8 cellular contexts compared by ENCODE assay signal in genomic region chr2:54524236-54524991, GRCh38.
A peak's percentile ranks its signal among the peaks of the same experiment; 100 is the strongest.
DNase-seq lines count a peak whose midpoint lies in the region; ATAC-seq and TF ChIP-seq lines count a peak whose summit lies in the region.

No MANE protein-coding gene starts in this region.

- H3K27me3 ChIP-seq in PC-3 (ENCODE audit: low read length) = no peaks in the 10 kb centered on the region

- ATAC-seq in HG02884 (IDR thresholded peaks at IDR 0.05; ENCODE audit: unreplicated experiment) = peak; percentile 66
- ATAC-seq in PC-3 = peak; percentile 25; the same call in 1 of the 2 replicates
- no peak for ATAC-seq in GM19328 (IDR thresholded peaks at IDR 0.05; ENCODE audit: unreplicated experiment)

- peak overlapping the region; percentile 31 for H3K27ac ChIP-seq in PC-3 (ENCODE audit: low read length)

- no peak overlapping the region for H2AFZ ChIP-seq in PC-3 (ENCODE audit: low read length)

- H4K20me1 ChIP-seq in PC-3 (ENCODE audit: low read length) = no peaks in the 10 kb centered on the region

- no peaks in the 10 kb centered on the region for H3F3A ChIP-seq in PC-3 (ENCODE audit: low read length, unreplicated experiment)

- no peak overlapping the region for H3K9ac ChIP-seq in PC-3 (ENCODE audit: low read length)

- H3K4me1 ChIP-seq in PC-3 (ENCODE audit: insufficient read depth, low read length) = peaks cover 35% of the 10 kb centered on the region

- peaks cover 19% of the 10 kb centered on the region for H3K79me2 ChIP-seq in PC-3 (ENCODE audit: low read length)

- H3K4me2 ChIP-seq in PC-3 (ENCODE audit: low read length) = no peak overlapping the region

- no peaks in the 10 kb centered on the region for H3K9me3 ChIP-seq in PC-3 (ENCODE audit: low read length)

- POLR2A ChIA-PET in PC-3 (lab: Charles Lee; ENCODE audit: unreplicated experiment) = interaction anchor here (0.6 kb wide), 1 partner anchor 36 kb away, joined by 5 read pairs; no protein-coding TSS in a partner anchor

- TF ChIP-seq CTCF in PC-3 (conservative IDR thresholded peaks at IDR 0.05; ENCODE audit: low read depth, low read length) = no peak

- no TSS peak for BruUV-seq in PC-3 (replicated peaks; lab: Mats Ljungman, UMichigan)

- no peaks in the 10 kb centered on the region for H3K9me2 ChIP-seq in PC-3 (replicated peaks; ENCODE audit: low read length)

- peaks cover 18% of the 10 kb centered on the region; the same call in 1 of the 2 replicates for H3K36me3 ChIP-seq in PC-3 (ENCODE audit: low read depth, low read length)

- CTCF ChIA-PET in PC-3 (lab: Charles Lee) = interaction anchor here (0.6 to 0.7 kb wide), 2 partner anchors 48 to 142 kb away, joined by 3 to 4 read pairs; no protein-coding TSS in a partner anchor

- intact Hi-C loops in PC-3 (cut with micrococcal nuclease) = loop anchor here (5.0 kb wide), 2 partner anchors 67 to 417 kb away; partner anchors contain the start of gene SPTBN1

- no peak overlapping the region for H3K4me3 ChIP-seq in PC-3 (ENCODE audit: low read length)

- DNase-seq in activated CD8-positive, alpha-beta memory T cell treated with anti-CD3 and anti-CD28 coated beads for 24 hours = peak; percentile 59
- no peak for DNase-seq in activated CD8-positive, alpha-beta memory T cell treated with anti-CD3 and anti-CD28 coated beads, Interleukin-2, amount 50 U/mL, for 4 hours
- DNase-seq in PC-3 (peak; percentile 42), fibroblast of gingiva (ENCODE audit: low read depth) (peak; percentile 49), cerebellum (ENCODE audit: low spot score) (no peak)
- peak; percentile 57 for DNase-seq in stimulated activated CD4-positive, alpha-beta T cell treated with anti-CD3 and anti-CD28 coated beads, Interleukin-4, amount 100 ng/mL, for 24 hours

Comparison
In these comparisons a context has a peak if more than half of its experiments do, and no peak if none do; other contexts are left out.
1. DNase-seq: peak in activated CD8-positive, alpha-beta memory T cell treated with anti-CD3 and anti-CD28 coated beads for 24 hours (single experiment), PC-3 (single experiment), fibroblast of gingiva (single experiment) and stimulated activated CD4-positive, alpha-beta T cell treated with anti-CD3 and anti-CD28 coated beads, Interleukin-4, amount 100 ng/mL, for 24 hours (single experiment); none in activated CD8-positive, alpha-beta memory T cell treated with anti-CD3 and anti-CD28 coated beads, Interleukin-2, amount 50 U/mL, for 4 hours (single experiment) and cerebellum (single experiment).